Comparison of ENCODE assay signal across 20 cellular contexts in genomic region chr20:50692553-50692933, GRCh38. TPM values are rescaled to one million over a fixed set of nuclear protein-coding genes. Genes with fewer than 3 reads are reported as not detected.
DNase-seq lines count a peak whose midpoint lies in the region; ATAC-seq, FAIRE-seq and TF ChIP-seq lines count a peak whose summit lies in the region.
"Had no signal": no experiment of that assay in that cellular context is flagged by ENCODE, and none has a peak within 500 bp of the region (broad histone marks: within the 10 kb centered on the region; RNA-seq: fewer than 3 reads in every experiment).

No MANE protein-coding gene starts in this region.

- TF ChIP-seq EP300 in HepG2 (IDR thresholded peaks at IDR 0.05; ENCODE audit: low read depth in 2 of 2, low read length in 2 of 2) (no peak), HepG2 (CRISPR knock-in tag; IDR thresholded peaks at IDR 0.05; ENCODE audit: borderline replicate concordance) (no peak)

- no peak overlapping the region for H3K4me2 ChIP-seq in HepG2 (ENCODE audit: low read depth, low read length)
- H3K4me2 ChIP-seq: KMS-11 had no signal

- peaks cover 16% of the 10 kb centered on the region for H3K27me3 Mint-ChIP-seq in mesothelial cell of epicardium (ENCODE audit: low read depth)

- H3K4me1 ChIP-seq in HepG2 (ENCODE audit: insufficient read depth, low read length) (peaks cover 50% of the 10 kb centered on the region), right lobe of liver (peaks cover 0 to 4% (median 0%) of the 10 kb centered on the region in 4 donors), colonic mucosa (no peaks in the 10 kb centered on the region), vagina (peaks cover 17% of the 10 kb centered on the region)

- BruUV-seq in HepG2 (replicated peaks; lab: Mats Ljungman, UMichigan), result no TSS peak

- H3K27me3 ChIP-seq in HepG2 (ENCODE audit: control insufficient read depth in 1 of 2, insufficient read depth in 2 of 2, low read length in 2 of 2) (peaks cover 19 to 57% of the 10 kb centered on the region in 2 experiments), right lobe of liver (no peaks in the 10 kb centered on the region), colonic mucosa (peaks cover 8% of the 10 kb centered on the region), vagina (no peaks in the 10 kb centered on the region)

- FAIRE-seq in HepG2 (lab: Jason Lieb, UNC), result no peak
- FAIRE-seq: GM12878 had no signal

- peak overlapping the region; percentile 72 for H3K4me3 Mint-ChIP-seq in mesothelial cell of epicardium

- CTCF ChIA-PET in HepG2 (lab: Yijun Ruan, JAX; ENCODE audit: low intra/inter-chr PET ratio, low total read pairs), result no interaction called here

- in situ Hi-C loops in HepG2 (cut with HindIII; ENCODE audit: extremely low pct_ligation_motif_present, low pct_unique_long_range_greater_than_20kb), result no loop called here

- H3K79me2 ChIP-seq in HepG2 (ENCODE audit: insufficient read depth, low read length), result no peaks in the 10 kb centered on the region

- ATAC-seq in HepG2 (no peak), right lobe of liver (no peak), HG02588 (IDR thresholded peaks at IDR 0.05; ENCODE audit: unreplicated experiment) (no peak), left colon (no peak)
- ATAC-seq: GM12878 had no signal

- no peak for TF ChIP-seq CTCF in HepG2 (CRISPR knock-in tag; IDR thresholded peaks at IDR 0.05)
- TF ChIP-seq CTCF in right lobe of liver (IDR thresholded peaks at IDR 0.05), result no peak
- no peak for TF ChIP-seq CTCF in colonic mucosa (IDR thresholded peaks at IDR 0.05)
- TF ChIP-seq CTCF in mesothelial cell of epicardium (IDR thresholded peaks at IDR 0.05; ENCODE audit: unreplicated experiment), result no peak
- no peak for TF ChIP-seq CTCF in vagina (IDR thresholded peaks at IDR 0.05)

- H3K9me3 Mint-ChIP-seq in mesothelial cell of epicardium, result no peaks in the 10 kb centered on the region
- H3K9me3 Mint-ChIP-seq: activated T-helper 2 cell treated with anti-CD3 and anti-CD28 coated beads, Interferon-gamma antibody, Interleukin-2, Interleukin-4, amounts not matched to agents 10 μg/mL and 5 μg/mL and 100 μg/mL, durations not matched to agents 14 hours and 24 hours and 36 hours; memory B cell had no signal

- H4K20me1 ChIP-seq in HepG2 (ENCODE audit: insufficient read depth, low read length), result no peaks in the 10 kb centered on the region

- TF ChIP-seq POLR2A in HepG2 (IDR thresholded peaks at IDR 0.05; ENCODE audit: insufficient read depth in 1 of 2, low read depth in 2 of 2, low read length in 2 of 2) (no peak), right lobe of liver (IDR thresholded peaks at IDR 0.05) (no peak), vagina (IDR thresholded peaks at IDR 0.05) (no peak)

- no peak for TF ChIP-seq RAD21 in HepG2 (CRISPR knock-in tag; IDR thresholded peaks at IDR 0.05)

- H3K36me3 Mint-ChIP-seq in mesothelial cell of epicardium, result no peaks in the 10 kb centered on the region

- H3K4me3 ChIP-seq in HepG2 (replicated peaks in 1 of 3; ENCODE audit: insufficient read depth in 1 of 3, low read depth in 2 of 3, low read length in 3 of 3) (no peak overlapping the region), right lobe of liver (no peak overlapping the region), colonic mucosa (no peak overlapping the region), vagina (peak overlapping the region; percentile 52)
- H3K4me3 ChIP-seq: GM12878 had no signal

- peaks cover 42% of the 10 kb centered on the region for H3K4me1 Mint-ChIP-seq in mesothelial cell of epicardium

- intact Hi-C loops in HepG2 (cut with micrococcal nuclease; ENCODE audit: unreplicated experiment), result no loop called here
- intact Hi-C loops in right lobe of liver (cut with DNase I), result no loop called here
- intact Hi-C loops in colonic mucosa (cut with DNase I), result no loop called here
- intact Hi-C loops in vagina (cut with DNase I), result no loop called here
- intact Hi-C loops in left colon (cut with DNase I, micrococcal nuclease), result no loop called here

- POLR2A ChIA-PET in HepG2 (lab: Yijun Ruan, JAX), result no interaction called here

- H2AFZ ChIP-seq in HepG2 (ENCODE audit: low read length), result no peak overlapping the region

- H3K36me3 ChIP-seq in HepG2 (replicated peaks in 1 of 2; ENCODE audit: control insufficient read depth in 1 of 2, insufficient read depth in 2 of 2, low read length in 2 of 2) (no peaks in the 10 kb centered on the region), right lobe of liver (no peaks in the 10 kb centered on the region), colonic mucosa (no peaks in the 10 kb centered on the region), vagina (no peaks in the 10 kb centered on the region)
- H3K36me3 ChIP-seq: spleen had no signal

- H3K9ac ChIP-seq in HepG2 (ENCODE audit: insufficient read depth, low read depth, low read length), result no peak overlapping the region
- H3K9ac ChIP-seq in colonic mucosa (ENCODE audit: low read depth in 2 of 2, low read length in 2 of 2), result no peak overlapping the region
- H3K9ac ChIP-seq: KMS-11 had no signal

- WGBS in HepG2 (ENCODE audit: low lambda C conversion rate), result 27% methylated on average over 2 of the region's 2 CpGs
- WGBS in right lobe of liver (ENCODE audit: insufficient coverage, low coverage, low lambda C conversion rate, missing lambda C conversion rate), result 78% methylated on average over 1 of the region's 2 CpGs

- H3K9me3 ChIP-seq in HepG2 (ENCODE audit: low read length) (no peaks in the 10 kb centered on the region), right lobe of liver (no peaks in the 10 kb centered on the region), colonic mucosa (no peaks in the 10 kb centered on the region), vagina (no peaks in the 10 kb centered on the region)
- H3K9me3 ChIP-seq: spleen had no signal

- DNase-seq in HepG2 (ENCODE audit: low spot score) (no peak), right lobe of liver (no peak), colonic mucosa (no peak), mesothelial cell of epicardium (ENCODE audit: low spot score in 2 of 2, unreplicated experiment in 2 of 2) (no peak), vagina (ENCODE audit: extremely low spot score in 2 of 2) (no peak), left colon (no peak), hepatic stellate cell (ENCODE audit: low spot score) (no peak)
- DNase-seq: activated CD4-positive, alpha-beta T cell treated with anti-CD3 and anti-CD28 coated beads for 4 hours; dermis blood vessel endothelial cell; NCI-H2029; NCI-H446; spleen; stimulated activated CD4-positive, alpha-beta T cell treated with anti-CD3 and anti-CD28 coated beads, Interleukin-4, amount 100 ng/mL, for 4 hours had no signal

- H3K27ac ChIP-seq in HepG2 (ENCODE audit: extremely low read length, insufficient read depth, low read length) (no peak overlapping the region), right lobe of liver (peak overlapping the region in 1 of 3 donors; percentile 31), colonic mucosa (peak overlapping the region; percentile 50), vagina (peak overlapping the region; percentile 90)
- H3K27ac ChIP-seq: C4-2B, KMS-11 had no signal

- H3K27ac Mint-ChIP-seq in mesothelial cell of epicardium, result no peak overlapping the region
- H3K27ac Mint-ChIP-seq: activated T-helper 2 cell treated with anti-CD3 and anti-CD28 coated beads, Interferon-gamma antibody, Interleukin-2, Interleukin-4, amounts not matched to agents 10 μg/mL and 5 μg/mL and 100 μg/mL, durations not matched to agents 14 hours and 24 hours and 36 hours; memory B cell had no signal

RNA-seq across cellular contexts. Expression of gene RIPOR3, which starts 1.2 kb away (rescaled TPM):
- total RNA-seq in HepG2 (2016; rRNA removed; fragmentation: Illumina TruSeq; extraction: Trizol) (not detected in 2 replicates), right lobe of liver (10 to 100 TPM in 2 of 6 experiments, 1 to 10 TPM in 4; 4.8 to 13.8 (median 8.9) TPM), colonic mucosa (1 to 10 TPM; 1.9 to 2.9 TPM), mesothelial cell of epicardium (18.8 to 20.0 TPM (median 19.2 TPM) in 3 replicates), vagina (38.1 TPM), left colon (1 to 10 TPM; 3.2 to 3.9 TPM)
- total RNA-seq in HepG2 (2016; cell fraction: cytosol; rRNA removed; fragmentation: Illumina TruSeq; extraction: Trizol; ENCODE audit: low read depth), result not detected in 2 replicates
- total RNA-seq in HepG2 (2016; cell fraction: insoluble cytoplasmic fraction; rRNA removed; fragmentation: Illumina TruSeq; extraction: Trizol), result not detected in 2 replicates
- not detected in 2 replicates for total RNA-seq in HepG2 (2016; cell fraction: membrane; rRNA removed; fragmentation: Illumina TruSeq; extraction: Trizol)
- total RNA-seq in HepG2 (2016; cell fraction: nucleus; rRNA removed; fragmentation: Illumina TruSeq; extraction: Trizol), result not detected in 2 replicates
- 0.18 and 0.26 TPM in 2 replicates for polyA plus RNA-seq in HepG2 (2011; rRNA removed)
- 0.05 TPM in 2 replicates for polyA plus RNA-seq in HepG2 (2011; cell fraction: cytosol; rRNA removed)
- 1.9 and 2.1 TPM in 2 replicates for polyA plus RNA-seq in HepG2 (2011; cell fraction: nucleus; rRNA removed)
- 0.11 and 0.36 TPM in 2 replicates for polyA plus RNA-seq in HepG2 (2012)
- not detected in 2 replicates for polyA plus RNA-seq in HepG2 (2016; cell fraction: cytosol; fragmentation: Illumina TruSeq; extraction: Trizol; ENCODE audit: low read depth)
- not detected in 2 replicates for polyA plus RNA-seq in HepG2 (2016; cell fraction: insoluble cytoplasmic fraction; fragmentation: Illumina TruSeq; extraction: Trizol; ENCODE audit: low read depth)
- not detected in 2 replicates for polyA plus RNA-seq in HepG2 (2016; cell fraction: membrane; fragmentation: Illumina TruSeq; extraction: Trizol; ENCODE audit: low read depth)
- 0.13 TPM in 1 of 2 replicates, not detected in the other for polyA plus RNA-seq in HepG2 (2016; cell fraction: nucleus; fragmentation: Illumina TruSeq; extraction: Trizol; ENCODE audit: insufficient read depth, low read depth)
- polyA minus RNA-seq in HepG2 (2011; rRNA and poly(A)+ RNA removed; ENCODE audit: low replicate concordance), result 0.42 TPM in 1 of 2 replicates, not detected in the other
- not detected in 2 replicates for polyA minus RNA-seq in HepG2 (2011; cell fraction: cytosol; rRNA and poly(A)+ RNA removed)
- polyA minus RNA-seq in HepG2 (2011; cell fraction: nucleus; rRNA and poly(A)+ RNA removed), result 0.37 and 0.52 TPM in 2 replicates
- total RNA-seq: activated T-helper 2 cell treated with anti-CD3 and anti-CD28 coated beads, Interferon-gamma antibody, Interleukin-2, Interleukin-4, amounts not matched to agents 10 μg/mL and 5 μg/mL and 100 μg/mL, durations not matched to agents 14 hours and 24 hours and 36 hours; GM12878 had no signal
- polyA plus RNA-seq: neural cell had no signal

RNA-seq across cellular contexts. Expression of gene PARD6B, which starts 38.8 kb away (rescaled TPM):
- total RNA-seq in HepG2 (2016; rRNA removed; fragmentation: Illumina TruSeq; extraction: Trizol) (22.2 and 26.6 TPM in 2 replicates), right lobe of liver (10 to 100 TPM in 2 of 6 experiments, 1 to 10 TPM in 4; 6.6 to 11.1 (median 8.5) TPM), colonic mucosa (10 to 100 TPM; 16.6 to 35.6 TPM), mesothelial cell of epicardium (52.2 to 59.5 TPM (median 53.0 TPM) in 3 replicates), vagina (4.7 TPM), left colon (10 to 100 TPM; 19.8 to 38.4 TPM)
- 1.9 TPM in 2 replicates for total RNA-seq in HepG2 (2016; cell fraction: cytosol; rRNA removed; fragmentation: Illumina TruSeq; extraction: Trizol; ENCODE audit: low read depth)
- total RNA-seq in HepG2 (2016; cell fraction: insoluble cytoplasmic fraction; rRNA removed; fragmentation: Illumina TruSeq; extraction: Trizol), result 21.4 and 26.1 TPM in 2 replicates
- total RNA-seq in HepG2 (2016; cell fraction: membrane; rRNA removed; fragmentation: Illumina TruSeq; extraction: Trizol), result 10.5 and 11.8 TPM in 2 replicates
- 12.5 and 14.9 TPM in 2 replicates for total RNA-seq in HepG2 (2016; cell fraction: nucleus; rRNA removed; fragmentation: Illumina TruSeq; extraction: Trizol)
- 6.0 and 6.9 TPM in 2 replicates for polyA plus RNA-seq in HepG2 (2011; rRNA removed)
- polyA plus RNA-seq in HepG2 (2011; cell fraction: cytosol; rRNA removed), result 2.8 and 4.1 TPM in 2 replicates
- 2.6 and 3.1 TPM in 2 replicates for polyA plus RNA-seq in HepG2 (2011; cell fraction: nucleus; rRNA removed)
- polyA plus RNA-seq in HepG2 (2012), result 4.6 and 4.9 TPM in 2 replicates
- 0.35 and 0.57 TPM in 2 replicates for polyA plus RNA-seq in HepG2 (2016; cell fraction: cytosol; fragmentation: Illumina TruSeq; extraction: Trizol; ENCODE audit: low read depth)
- 8.8 and 9.1 TPM in 2 replicates for polyA plus RNA-seq in HepG2 (2016; cell fraction: insoluble cytoplasmic fraction; fragmentation: Illumina TruSeq; extraction: Trizol; ENCODE audit: low read depth)
- 2.6 and 2.7 TPM in 2 replicates for polyA plus RNA-seq in HepG2 (2016; cell fraction: membrane; fragmentation: Illumina TruSeq; extraction: Trizol; ENCODE audit: low read depth)
- polyA plus RNA-seq in HepG2 (2016; cell fraction: nucleus; fragmentation: Illumina TruSeq; extraction: Trizol; ENCODE audit: insufficient read depth, low read depth), result 13.0 and 13.3 TPM in 2 replicates
- polyA minus RNA-seq in HepG2 (2011; rRNA and poly(A)+ RNA removed; ENCODE audit: low replicate concordance), result 3.1 and 8.3 TPM in 2 replicates
- 22.0 and 24.4 TPM in 2 replicates for polyA minus RNA-seq in HepG2 (2011; cell fraction: cytosol; rRNA and poly(A)+ RNA removed)
- 10.6 and 14.4 TPM in 2 replicates for polyA minus RNA-seq in HepG2 (2011; cell fraction: nucleus; rRNA and poly(A)+ RNA removed)

Comparison
In these comparisons a context has a peak if more than half of its experiments do, and no peak if none do; other contexts are left out.
1. H3K4me3 ChIP-seq: peak in vagina (2 of 2); none in HepG2 (0 of 3), right lobe of liver (0 of 3) and colonic mucosa (single experiment).